ENCODE assay signal across 17 cellular contexts in the genomic region with DNA sequence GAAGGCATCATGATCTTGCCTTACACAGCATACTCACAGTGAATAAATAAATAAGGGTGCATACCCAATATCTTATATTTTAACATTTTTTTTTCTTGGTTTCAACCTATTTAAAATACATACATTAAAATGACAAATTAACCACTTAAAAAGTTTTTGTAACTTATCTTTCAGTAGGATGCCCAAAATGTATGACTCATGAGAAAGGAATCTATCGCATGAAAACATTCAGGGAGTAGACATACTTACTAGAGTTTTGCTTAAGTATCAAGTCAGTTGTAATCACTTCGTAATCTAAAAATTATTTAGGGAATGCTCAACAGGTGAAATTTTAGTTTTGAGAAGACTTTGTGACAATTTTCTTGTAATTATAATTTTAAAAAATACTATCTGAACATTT.
A peak's percentile ranks its signal among the peaks of the same experiment; 100 is the strongest.
DNase-seq lines count a peak whose midpoint lies in the region; ATAC-seq, FAIRE-seq and TF ChIP-seq lines count a peak whose summit lies in the region.
"Had no signal": no experiment of that assay in that cellular context is flagged by ENCODE, and none has a peak within 500 bp of the region (broad histone marks: within the 10 kb centered on the region; RNA-seq: fewer than 3 reads in every experiment).

No MANE protein-coding gene starts in this region.

- H3K23me2 ChIP-seq in H1 (ENCODE audit: low read depth, low read length) = no peaks in the 10 kb centered on the region

- H2BK120ac ChIP-seq in H1 (replicated peaks; ENCODE audit: low read depth, low read length) = no peak overlapping the region

- intact Hi-C loops in gastrocnemius medialis (cut with DNase I; ENCODE audit: low total_unique reads) = no loop called here

- H4K20me1 ChIP-seq in H1 (replicated peaks in 1 of 2; ENCODE audit: control insufficient read depth in 1 of 2, insufficient read depth in 2 of 2, low read length in 2 of 2) = no peaks in the 10 kb centered on the region

- POLR2A ChIA-PET in AG04449 (lab: Yijun Ruan, JAX) = no interaction called here
- POLR2A ChIA-PET in H1 (lab: Charles Lee; ENCODE audit: partially characterized antibody) = no interaction called here

- no peaks in the 10 kb centered on the region for H3K4me1 ChIP-seq in NT2/D1 (ENCODE audit: insufficient read depth, insufficient read length)
- H3K4me1 ChIP-seq in H1 (replicated peaks in 1 of 4; ENCODE audit: control insufficient read depth in 3 of 4, insufficient read depth in 4 of 4, low read length in 3 of 4) = peaks cover 0 to 2% (median 0%) of the 10 kb centered on the region in 4 experiments; a peak in 1 of 7 replicates
- H3K4me1 ChIP-seq in gastrocnemius medialis = no peaks in the 10 kb centered on the region
- H3K4me1 ChIP-seq: Caco-2 had no signal

- DNase-seq in AG04449 (ENCODE audit: low read depth, low spot score) = peak; percentile 17
- peak; percentile 11 for DNase-seq in NT2/D1 (ENCODE audit: low read depth, low spot score)
- no peak for DNase-seq in H1 (ENCODE audit: low read depth in 1 of 2, low spot score in 2 of 2)
- DNase-seq in kidney glomerular epithelial cell (lab: John Stamatoyannopoulos, UW) = peak; percentile 59
- no peak for DNase-seq in NCI-H510A (lab: John Stamatoyannopoulos, UW)
- DNase-seq in H4 (ENCODE audit: low spot score) = no peak
- DNase-seq in NCI-H510A treated with DMSO at 0.1 percent for 48 hours (lab: John Stamatoyannopoulos, UW) = no peak
- DNase-seq in gastrocnemius medialis = no peak
- DNase-seq: activated CD4-positive, CD25-positive, alpha-beta regulatory T cell; anterior cingulate cortex; Caco-2; dorsolateral prefrontal cortex; NCI-H2029 treated with DMSO at 0.1 percent for 48 hours; NCI-H69; T-helper 1 cell had no signal

- WGBS in H1 (ENCODE audit: extremely low coverage in 1 of 2, insufficient coverage in 1 of 2, insufficient read length in 1 of 2, insufficient replicate concordance in 2 of 2, low coverage in 1 of 2, low lambda C conversion rate in 2 of 2, missing lambda C conversion rate in 1 of 2), 2 experiments = 50% methylated on average over 2 of the region's 2 CpGs; no CpG with 5 or more reads in 1 of the 2 experiments

- no peak for TF ChIP-seq EP300 in H1 (IDR thresholded peaks at IDR 0.05; ENCODE audit: borderline replicate concordance in 1 of 2, low read depth in 2 of 2, low read length in 2 of 2)

- CTCF ChIA-PET in AG04449 (lab: Yijun Ruan, JAX) = no interaction called here
- CTCF ChIA-PET in H1 (lab: Charles Lee; ENCODE audit: partially characterized antibody) = no interaction called here

- H4K8ac ChIP-seq in H1 (ENCODE audit: extremely low read depth, insufficient read depth, low read length) = no peak overlapping the region

- TF ChIP-seq POLR2A in H1 (IDR thresholded peaks at IDR 0.05; ENCODE audit: control extremely low read depth in 1 of 2, low read depth in 2 of 2, low read length in 2 of 2) = no peak
- no peak for TF ChIP-seq POLR2A in gastrocnemius medialis (IDR thresholded peaks at IDR 0.05)

- H2BK5ac ChIP-seq in H1 (ENCODE audit: low read depth, low read length) = no peak overlapping the region

- H3K79me2 ChIP-seq in H1 (ENCODE audit: control insufficient read depth in 1 of 2, insufficient read depth in 2 of 2, low read length in 2 of 2) = no peaks in the 10 kb centered on the region

- H3K4me3 ChIP-seq in AG04449 (ENCODE audit: low read depth, low read length) = no peak overlapping the region
- H3K4me3 ChIP-seq in NT2/D1 (ENCODE audit: insufficient read length, low read depth) = no peak overlapping the region
- H3K4me3 ChIP-seq in H1 (ENCODE audit: extremely low read depth in 1 of 4, insufficient read depth in 2 of 4, low read depth in 3 of 4, low read length in 4 of 4) = no peak overlapping the region
- no peak overlapping the region for H3K4me3 ChIP-seq in gastrocnemius medialis
- H3K4me3 ChIP-seq: dorsolateral prefrontal cortex, suprapubic skin had no signal

- no peak overlapping the region for H3K4ac ChIP-seq in H1 (replicated peaks; ENCODE audit: insufficient read length, low read depth, low read length)

- no peak overlapping the region for H2AFZ ChIP-seq in H1 (ENCODE audit: low read length)

- no peak overlapping the region for H3K9ac ChIP-seq in NT2/D1 (ENCODE audit: insufficient read length, low read depth)
- H3K9ac ChIP-seq in H1 (replicated peaks in 1 of 4; ENCODE audit: extremely low read depth in 1 of 4, low read depth in 3 of 4, low read length in 3 of 4) = no peak overlapping the region

- no peak overlapping the region for H2AK5ac ChIP-seq in H1 (ENCODE audit: low read depth, low read length)

- H3K14ac ChIP-seq in H1 (ENCODE audit: insufficient read length) = no peak overlapping the region

- H3K79me1 ChIP-seq in H1 (ENCODE audit: low read depth, low read length) = no peaks in the 10 kb centered on the region

- no peak overlapping the region for H3K18ac ChIP-seq in H1 (ENCODE audit: extremely low read depth, low read length)

- no peaks in the 10 kb centered on the region for H3K9me3 ChIP-seq in NT2/D1 (ENCODE audit: insufficient read depth, low read length)
- H3K9me3 ChIP-seq in H1 (ENCODE audit: insufficient read depth in 2 of 2, low read depth in 1 of 2, low read length in 1 of 2) = no peaks in the 10 kb centered on the region
- no peaks in the 10 kb centered on the region for H3K9me3 ChIP-seq in gastrocnemius medialis
- H3K9me3 ChIP-seq: Caco-2, suprapubic skin had no signal

- FAIRE-seq in H1 (lab: Jason Lieb, UNC) = no peak

- H3K56ac ChIP-seq in H1 (replicated peaks; ENCODE audit: insufficient read length, low read depth, low read length) = no peak overlapping the region

- no peak for TF ChIP-seq RAD21 in H1 (IDR thresholded peaks at IDR 0.05 in 1 of 2, conservative IDR thresholded peaks at IDR 0.05 in 1 of 2; ENCODE audit: low read depth in 2 of 2, low read length in 2 of 2)

- no peak overlapping the region for H2BK20ac ChIP-seq in H1 (ENCODE audit: low read length)

- ATAC-seq in gastrocnemius medialis = no peak
- ATAC-seq: Panc1 had no signal

- no peak overlapping the region for H2BK12ac ChIP-seq in H1 (ENCODE audit: low read depth, low read length)

- H3K27ac ChIP-seq in H1 (ENCODE audit: low read depth, low read length) (no peak overlapping the region), gastrocnemius medialis (no peak overlapping the region)
- H3K27ac ChIP-seq: dorsolateral prefrontal cortex, suprapubic skin had no signal

- no peak overlapping the region for H4K5ac ChIP-seq in H1 (ENCODE audit: insufficient read length, low read depth, low read length)

- no peak overlapping the region for H4K91ac ChIP-seq in H1 (replicated peaks; ENCODE audit: insufficient read length, low read length)

- in situ Hi-C loops in gastrocnemius medialis (cut with MboI; ENCODE audit: low sequenced_read_pairs in 4 of 4) = no loop called here

- H3K4me2 ChIP-seq in H1 (ENCODE audit: insufficient read depth in 1 of 2, low read depth in 2 of 2, low read length in 2 of 2) = no peak overlapping the region

- no peak for TF ChIP-seq CTCF in AG04449 (IDR thresholded peaks at IDR 0.05; ENCODE audit: insufficient read depth, low read length, missing control alignments)
- TF ChIP-seq CTCF in H1 (IDR thresholded peaks at IDR 0.05; ENCODE audit: control extremely low read depth in 1 of 3, insufficient read depth in 1 of 3, low read depth in 1 of 3, low read length in 3 of 3) = no peak
- TF ChIP-seq CTCF in gastrocnemius medialis (IDR thresholded peaks at IDR 0.05 in 4 of 5, conservative IDR thresholded peaks at IDR 0.05 in 1 of 5) = no peak

- H3K36me3 ChIP-seq in NT2/D1 (ENCODE audit: insufficient read depth, insufficient read length, low read length) (no peaks in the 10 kb centered on the region), H1 (ENCODE audit: control insufficient read depth in 2 of 4, insufficient read depth in 4 of 4, low read length in 3 of 4) (no peaks in the 10 kb centered on the region), gastrocnemius medialis (no peaks in the 10 kb centered on the region)
- H3K36me3 ChIP-seq: suprapubic skin had no signal

- H3K23ac ChIP-seq in H1 (ENCODE audit: insufficient read length) = no peak overlapping the region

- H3K27me3 ChIP-seq in NT2/D1 (ENCODE audit: insufficient read depth, insufficient read length) (no peaks in the 10 kb centered on the region), H1 (replicated peaks in 1 of 4; ENCODE audit: control insufficient read depth in 3 of 4, extremely low read depth in 1 of 4, insufficient read depth in 3 of 4, low read length in 3 of 4) (no peaks in the 10 kb centered on the region), gastrocnemius medialis (no peaks in the 10 kb centered on the region)
- H3K27me3 ChIP-seq: dorsolateral prefrontal cortex, suprapubic skin had no signal

- H2BK15ac ChIP-seq in H1 (ENCODE audit: low read length) = no peak overlapping the region

TF ChIP-seq in H1, 55 proteins besides CTCF, POLR2A, EP300 and RAD21:
- TF ChIP-seq JUND (IDR thresholded peaks at IDR 0.05; ENCODE audit: low read length) (peak; percentile 79), BACH1 (IDR thresholded peaks at IDR 0.05; ENCODE audit: low read length) (no peak)

Comparison
In these comparisons a context has a peak if more than half of its experiments do, and no peak if none do; other contexts are left out.
1. DNase-seq: peak in AG04449 (single experiment), NT2/D1 (single experiment) and kidney glomerular epithelial cell (single experiment); none in H1 (0 of 2), NCI-H510A (single experiment), H4 (single experiment), NCI-H510A treated with DMSO at 0.1 percent for 48 hours (single experiment) and gastrocnemius medialis (0 of 2).